In genomic region chr12:117590386-117590785, GRCh38 we compare ENCODE assay signal across 27 cellular contexts.
DNase-seq lines count a peak whose midpoint lies in the region; TF ChIP-seq lines count a peak whose summit lies in the region.
"Had no signal": no experiment of that assay in that cellular context is flagged by ENCODE, and none has a peak within 500 bp of the region (broad histone marks: within the 10 kb centered on the region; RNA-seq: fewer than 3 reads in every experiment).

No MANE protein-coding gene starts in this region.

- no peaks in the 10 kb centered on the region for H3K4me1 ChIP-seq in HEK293 (ENCODE audit: control insufficient read depth, insufficient read depth, low read length)
- H3K4me1 ChIP-seq in thyroid gland: no peaks in the 10 kb centered on the region
- H3K4me1 ChIP-seq: A549; BE2C; BLaER1; BLaER1 treated with 17β-estradiol and CSF1 and Interleukin-3, amounts not matched to agents 10 nM and 100 nM had no signal

- H3K36me3 ChIP-seq in HEK293 (ENCODE audit: control insufficient read depth in 2 of 2, insufficient read depth in 1 of 2, low read length in 2 of 2) (no peaks in the 10 kb centered on the region), thyroid gland (no peaks in the 10 kb centered on the region)
- H3K36me3 ChIP-seq: BE2C; BLaER1; BLaER1 treated with 17β-estradiol and CSF1 and Interleukin-3, amounts not matched to agents 10 nM and 100 nM had no signal

- POLR2A ChIA-PET in HEK293 (lab: Yijun Ruan, JAX): no interaction called here

- TF ChIP-seq POLR2A in thyroid gland (IDR thresholded peaks at IDR 0.05): no peak

- H3K27me3 ChIP-seq in thyroid gland: no peaks in the 10 kb centered on the region
- H3K27me3 ChIP-seq: BLaER1; BLaER1 treated with 17β-estradiol and CSF1 and Interleukin-3, amounts not matched to agents 10 nM and 100 nM had no signal

- CTCF ChIA-PET in HEK293 (lab: Yijun Ruan, JAX): interaction anchor here (0.6 to 7.8 kb wide), 6 partner anchors 125 to 1402 kb away, joined by 3 to 108 read pairs (median 10); no protein-coding TSS in a partner anchor

- H3K27ac ChIP-seq in HEK293 (ENCODE audit: extremely low read depth, low read depth, low read length) (no peak overlapping the region), thyroid gland (no peak overlapping the region)
- H3K27ac ChIP-seq: 22Rv1; A549; BLaER1; BLaER1 treated with 17β-estradiol and CSF1 and Interleukin-3, amounts not matched to agents 10 nM and 100 nM; C4-2B had no signal

- no peak for TF ChIP-seq CTCF in HEK293 (tag by site-specific recombination; IDR thresholded peaks at IDR 0.05)
- TF ChIP-seq CTCF in thyroid gland (IDR thresholded peaks at IDR 0.05): no peak

- DNase-seq in thyroid gland: no peak
- DNase-seq: 8988T; ACHN; AML-193; BE2C; C1 segment of cervical spinal cord; Caco-2; Calu3; CD4-positive, alpha-beta memory T cell; CD4-positive, alpha-beta T cell; CD4-positive, CD25-positive, alpha-beta regulatory T cell; CD8-positive, alpha-beta memory T cell; CD8-positive, alpha-beta T cell; COR-L47; DMS 273 treated with DMSO at 0.1 percent for 48 hours; DMS153; DMS53; DMS79; DMS79 treated with DMSO at 0.1 percent for 48 hours; DND-41; EL had no signal

- H3K4me3 ChIP-seq in HEK293 (ENCODE audit: low read depth, low read length): no peak overlapping the region
- H3K4me3 ChIP-seq in thyroid gland (replicated peaks in 1 of 3): no peak overlapping the region
- H3K4me3 ChIP-seq: A549; BLaER1; BLaER1 treated with 17β-estradiol and CSF1 and Interleukin-3, amounts not matched to agents 10 nM and 100 nM had no signal

- WGBS in thyroid gland, 2 donors: 91 to 94% methylated on average over 3 of the region's 3 CpGs

- H3K9me3 ChIP-seq in HEK293 (ENCODE audit: control insufficient read depth, insufficient read depth, low read depth, low read length) (no peaks in the 10 kb centered on the region), thyroid gland (no peaks in the 10 kb centered on the region)
- H3K9me3 ChIP-seq: BE2C, Caco-2 had no signal

- intact Hi-C loops in thyroid gland (cut with DNase I): loop anchor here (10.0 kb wide), 1 partner anchor 244 kb away; no protein-coding TSS in a partner anchor

TF ChIP-seq in HEK293, 187 proteins besides CTCF, POLR2A, EP300 and RAD21:
- no peak for TF ChIP-seq ZNF449 (tag by site-specific recombination; IDR thresholded peaks at IDR 0.05)
- peak; percentile 92 for TF ChIP-seq ZNF26 (tag by site-specific recombination; IDR thresholded peaks at IDR 0.05)
- no peak for TF ChIP-seq SP2 (tag by site-specific recombination; IDR thresholded peaks at IDR 0.05)
- TF ChIP-seq MYNN (tag by site-specific recombination; IDR thresholded peaks at IDR 0.05; ENCODE audit: borderline replicate concordance): no peak
- no peak for TF ChIP-seq ZNF473 (tag by site-specific recombination; IDR thresholded peaks at IDR 0.05)
- no peak for TF ChIP-seq ZNF701 (tag by site-specific recombination; IDR thresholded peaks at IDR 0.05)
- no peak for TF ChIP-seq ZBTB49 (tag by site-specific recombination; IDR thresholded peaks at IDR 0.05; ENCODE audit: low read depth)
- TF ChIP-seq ZNF362 (tag by site-specific recombination; IDR thresholded peaks at IDR 0.05): no peak
